In the genomic region with DNA sequence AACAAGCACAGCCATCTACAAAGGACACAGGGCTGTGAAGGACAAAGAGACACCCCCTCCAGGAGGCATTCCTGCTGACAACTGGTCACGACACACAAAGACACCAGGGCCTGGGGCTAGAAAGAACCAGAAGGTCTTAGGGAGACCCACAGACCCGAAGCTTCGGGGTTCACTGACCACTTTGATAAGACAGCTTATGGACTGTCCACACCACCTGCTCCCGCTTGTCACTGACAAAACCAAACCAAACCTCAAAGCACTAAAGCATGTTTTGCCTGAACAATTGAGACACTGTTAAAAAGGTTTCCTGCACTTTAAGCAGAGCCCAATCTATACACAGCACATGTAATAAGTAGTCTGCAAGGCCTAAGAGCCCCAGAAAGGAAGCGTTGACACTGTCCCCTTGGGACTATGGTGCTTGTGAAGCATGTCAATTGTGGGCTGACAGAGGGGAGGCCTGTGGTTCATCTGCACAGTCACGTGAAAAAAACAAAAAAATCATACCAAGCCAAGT, we compare ENCODE assay signal across 11 cellular contexts.
A peak's percentile ranks its signal among the peaks of the same experiment; 100 is the strongest.
DNase-seq lines count a peak whose midpoint lies in the region; ATAC-seq, FAIRE-seq and TF ChIP-seq lines count a peak whose summit lies in the region.
"Had no signal": no experiment of that assay in that cellular context is flagged by ENCODE, and none has a peak within 500 bp of the region (broad histone marks: within the 10 kb centered on the region; RNA-seq: fewer than 3 reads in every experiment).

No MANE protein-coding gene starts in this region.

- DNase-seq in NCI-H1436 (lab: John Stamatoyannopoulos, UW): peak; percentile 19
- DNase-seq in NCI-H1436 treated with DMSO at 0.1 percent for 48 hours (lab: John Stamatoyannopoulos, UW): no peak
- DNase-seq in Jurkat, Clone E6-1 (ENCODE audit: low read depth, low spot score): peak; percentile 86
- DNase-seq in neural crest cell (ENCODE audit: low read depth, low spot score): no peak
- DNase-seq in frontal cortex (ENCODE audit: low spot score in 2 of 2): no peak
- DNase-seq in substantia nigra (lab: John Stamatoyannopoulos, UW): no peak
- no peak for DNase-seq in activated T-helper 2 cell treated with anti-CD3 and anti-CD28 coated beads, Interferon-gamma antibody, Interleukin-2, Interleukin-4, amounts not matched to agents 10 μg/mL and 5 μg/mL and 100 μg/mL, durations not matched to agents 14 hours and 24 hours and 36 hours (ENCODE audit: low spot score)
- DNase-seq: activated CD4-positive, alpha-beta T cell treated with anti-CD3 and anti-CD28 coated beads for 4 hours; NCI-H2081 treated with DMSO at 0.1 percent for 48 hours had no signal

- no peak for FAIRE-seq in frontal cortex (lab: Jason Lieb, UNC)

- ATAC-seq in HG02588 (IDR thresholded peaks at IDR 0.05; ENCODE audit: unreplicated experiment): peak; percentile 81

- H3K27me3 Mint-ChIP-seq in neural crest cell (ENCODE audit: low read depth): no peaks in the 10 kb centered on the region
- H3K27me3 Mint-ChIP-seq in activated T-helper 2 cell treated with anti-CD3 and anti-CD28 coated beads, Interferon-gamma antibody, Interleukin-2, Interleukin-4, amounts not matched to agents 10 μg/mL and 5 μg/mL and 100 μg/mL, durations not matched to agents 14 hours and 24 hours and 36 hours (ENCODE audit: low read depth): no peaks in the 10 kb centered on the region

- no peaks in the 10 kb centered on the region for H3K9me3 Mint-ChIP-seq in neural crest cell
- H3K9me3 Mint-ChIP-seq in activated T-helper 2 cell treated with anti-CD3 and anti-CD28 coated beads, Interferon-gamma antibody, Interleukin-2, Interleukin-4, amounts not matched to agents 10 μg/mL and 5 μg/mL and 100 μg/mL, durations not matched to agents 14 hours and 24 hours and 36 hours: no peaks in the 10 kb centered on the region

- H3K4me3 Mint-ChIP-seq in neural crest cell: no peak overlapping the region
- H3K4me3 Mint-ChIP-seq in activated T-helper 2 cell treated with anti-CD3 and anti-CD28 coated beads, Interferon-gamma antibody, Interleukin-2, Interleukin-4, amounts not matched to agents 10 μg/mL and 5 μg/mL and 100 μg/mL, durations not matched to agents 14 hours and 24 hours and 36 hours (ENCODE audit: low read depth): no peak overlapping the region

- H3K36me3 Mint-ChIP-seq in neural crest cell (ENCODE audit: low read depth): peaks cover 10% of the 10 kb centered on the region
- H3K36me3 Mint-ChIP-seq in activated T-helper 2 cell treated with anti-CD3 and anti-CD28 coated beads, Interferon-gamma antibody, Interleukin-2, Interleukin-4, amounts not matched to agents 10 μg/mL and 5 μg/mL and 100 μg/mL, durations not matched to agents 14 hours and 24 hours and 36 hours (ENCODE audit: low read depth): peaks cover 3% of the 10 kb centered on the region

- intact Hi-C loops in activated T-helper 2 cell treated with anti-CD3 and anti-CD28 coated beads, Interferon-gamma antibody, Interleukin-2, Interleukin-4, amounts not matched to agents 10 μg/mL and 5 μg/mL and 100 μg/mL, durations not matched to agents 14 hours and 24 hours and 36 hours (cut with micrococcal nuclease): no loop called here

- peak overlapping the region; percentile 39 for H3K27ac Mint-ChIP-seq in neural crest cell (ENCODE audit: unreplicated experiment)
- no peak overlapping the region for H3K27ac Mint-ChIP-seq in activated T-helper 2 cell treated with anti-CD3 and anti-CD28 coated beads, Interferon-gamma antibody, Interleukin-2, Interleukin-4, amounts not matched to agents 10 μg/mL and 5 μg/mL and 100 μg/mL, durations not matched to agents 14 hours and 24 hours and 36 hours

- no peak overlapping the region for H3K27ac ChIP-seq in substantia nigra (ENCODE audit: low read depth, low read length, poor library complexity, severe bottlenecking)
- H3K27ac ChIP-seq: 22Rv1 had no signal

- peaks cover 43% of the 10 kb centered on the region for H3K4me1 Mint-ChIP-seq in neural crest cell
- H3K4me1 Mint-ChIP-seq in activated T-helper 2 cell treated with anti-CD3 and anti-CD28 coated beads, Interferon-gamma antibody, Interleukin-2, Interleukin-4, amounts not matched to agents 10 μg/mL and 5 μg/mL and 100 μg/mL, durations not matched to agents 14 hours and 24 hours and 36 hours (ENCODE audit: low read depth): no peaks in the 10 kb centered on the region

- no peak for TF ChIP-seq CTCF in neural crest cell (conservative IDR thresholded peaks at IDR 0.05)

- H3K4me3 ChIP-seq in Jurkat, Clone E6-1 (ENCODE audit: low read length): no peak overlapping the region

Comparison
In these comparisons a context has a peak if more than half of its experiments do, and no peak if none do; other contexts are left out.
1. DNase-seq: peak in NCI-H1436 (single experiment) and Jurkat, Clone E6-1 (single experiment); none in NCI-H1436 treated with DMSO at 0.1 percent for 48 hours (single experiment), neural crest cell (single experiment), frontal cortex (0 of 2), substantia nigra (0 of 49) and activated T-helper 2 cell treated with anti-CD3 and anti-CD28 coated beads, Interferon-gamma antibody, Interleukin-2, Interleukin-4, amounts not matched to agents 10 μg/mL and 5 μg/mL and 100 μg/mL, durations not matched to agents 14 hours and 24 hours and 36 hours (single experiment).